In genomic region chr17:16589097-16589969, GRCh38 we compare ENCODE assay signal across 7 cellular contexts. TPM values are rescaled to one million over a fixed set of nuclear protein-coding genes. Genes with fewer than 3 reads are reported as not detected.
DNase-seq lines count a peak whose midpoint lies in the region; ATAC-seq, FAIRE-seq and TF ChIP-seq lines count a peak whose summit lies in the region.

No MANE protein-coding gene starts in this region.

- H3K36me3 ChIP-seq in bronchial epithelial cell (ENCODE audit: control insufficient read depth, insufficient read depth, low read length) (no peaks in the 10 kb centered on the region), small intestine (ENCODE audit: control insufficient read depth in 2 of 2, insufficient read depth in 2 of 2, low read length in 2 of 2) (no peaks in the 10 kb centered on the region)

- TF ChIP-seq CTCF in WI38 (IDR thresholded peaks at IDR 0.05; ENCODE audit: low read depth, low read length) (peak; percentile 98), bronchial epithelial cell (IDR thresholded peaks at IDR 0.05; ENCODE audit: insufficient read depth, low read length, severe bottlenecking) (peak; percentile 99)

- WGBS in small intestine, 3 donors: 3 to 5% (median 5%) methylated on average over 45 to 53 of the region's 53 CpGs

- ATAC-seq in GM18498 (IDR thresholded peaks at IDR 0.05; ENCODE audit: unreplicated experiment): peak; percentile 82
- ATAC-seq in HG03135 (IDR thresholded peaks at IDR 0.05; ENCODE audit: unreplicated experiment): peak; percentile 74

- no peak overlapping the region for H3K27ac ChIP-seq in small intestine (ENCODE audit: low read depth in 1 of 2, low read length in 1 of 2)

- H3K4me1 ChIP-seq in small intestine (ENCODE audit: control insufficient read depth in 2 of 2, insufficient read depth in 1 of 2, low read depth in 1 of 2, low read length in 1 of 2): no peaks in the 10 kb centered on the region

- H3K4me3 ChIP-seq in WI38 (ENCODE audit: low read depth, low read length) (peak overlapping the region; percentile 63), bronchial epithelial cell (ENCODE audit: low read depth, low read length) (peak overlapping the region; percentile 51), small intestine (ENCODE audit: low read depth in 1 of 2, low read length in 2 of 2) (peak overlapping the region; percentile 25 to 48)

- DNase-seq in NCI-H2227 (lab: John Stamatoyannopoulos, UW; ENCODE audit: unreplicated experiment): peak; percentile 92
- DNase-seq in bronchial epithelial cell (ENCODE audit: low read depth): peak; percentile 67
- DNase-seq in iPS-NIHi7 (ENCODE audit: extremely low spot score): peak; percentile 99
- DNase-seq in small intestine: peak; percentile 87

- H3K9me3 ChIP-seq in small intestine (ENCODE audit: control insufficient read depth, low read depth): no peaks in the 10 kb centered on the region

- H3K27me3 ChIP-seq in bronchial epithelial cell (ENCODE audit: control insufficient read depth, insufficient read depth, low read length) (peaks cover 1% of the 10 kb centered on the region), small intestine (ENCODE audit: control insufficient read depth in 2 of 2, insufficient read depth in 2 of 2, low read length in 2 of 2) (peaks cover 0 to 3% of the 10 kb centered on the region in 2 donors)

- FAIRE-seq in bronchial epithelial cell (lab: Jason Lieb, UNC): no peak
- FAIRE-seq in small intestine (lab: Jason Lieb, UNC): no peak

RNA-seq across cellular contexts. Expression of gene ZNF287, which starts 20.3 kb away (rescaled TPM):
- 2.7 and 3.4 TPM in 2 replicates for total RNA-seq in bronchial epithelial cell
- 1 to 10 TPM in 1 of 3 donors, under 1 TPM in 1, not detected in 1; 0.81 to 2.2 TPM for polyA plus RNA-seq in small intestine
